Comparison of ENCODE assay signal across 19 cellular contexts in the genomic region with DNA sequence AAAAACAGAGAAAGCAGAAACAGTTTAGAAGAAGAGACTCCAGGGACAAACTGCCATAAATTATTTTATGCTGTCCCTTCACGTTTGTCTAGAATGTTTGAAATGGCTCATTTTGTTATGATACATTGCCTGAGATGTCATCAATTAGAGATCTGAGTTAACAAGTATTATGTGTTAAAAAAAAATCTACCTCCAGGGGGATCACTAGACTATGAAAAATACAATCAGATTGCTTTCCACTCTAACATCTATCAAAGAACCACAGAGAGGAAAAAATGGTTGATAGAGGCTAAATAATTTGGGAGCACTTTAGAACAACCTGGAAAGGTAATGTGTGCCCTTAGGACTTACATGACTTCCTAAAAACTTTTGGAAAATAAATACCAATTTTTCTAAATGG. TPM values are rescaled to one million over a fixed set of nuclear protein-coding genes. Genes with fewer than 3 reads are reported as not detected.
DNase-seq lines count a peak whose midpoint lies in the region; ATAC-seq and TF ChIP-seq lines count a peak whose summit lies in the region.
"Had no signal": no experiment of that assay in that cellular context is flagged by ENCODE, and none has a peak within 500 bp of the region (broad histone marks: within the 10 kb centered on the region; RNA-seq: fewer than 3 reads in every experiment).

No MANE protein-coding gene starts in this region.

- H3K4me1 ChIP-seq in HCT116 (ENCODE audit: control insufficient read depth in 1 of 2, insufficient read depth in 2 of 2, low read length in 2 of 2) (no peaks in the 10 kb centered on the region), OCI-LY7 (ENCODE audit: insufficient read depth, low read length, poor library complexity, severe bottlenecking) (no peaks in the 10 kb centered on the region)
- H3K4me1 ChIP-seq: neural progenitor cell had no signal

- H3K4me3 ChIP-seq in AG04450 (ENCODE audit: low read depth, low read length) (no peak overlapping the region), HCT116 (replicated peaks in 1 of 2; ENCODE audit: low read depth in 1 of 2, low read length in 2 of 2) (no peak overlapping the region), OCI-LY7 (ENCODE audit: low read depth, low read length, poor library complexity, severe bottlenecking) (no peak overlapping the region), epithelial cell of proximal tubule (ENCODE audit: low read depth, low read length) (no peak overlapping the region)
- H3K4me3 ChIP-seq: heart left ventricle, neural progenitor cell, SK-N-MC had no signal

- ATAC-seq in HCT116 (no peak), HG03460 (IDR thresholded peaks at IDR 0.05; ENCODE audit: unreplicated experiment) (no peak), HG02870 (IDR thresholded peaks at IDR 0.05; ENCODE audit: unreplicated experiment) (no peak), GM19395 (IDR thresholded peaks at IDR 0.05; ENCODE audit: unreplicated experiment) (no peak)
- ATAC-seq: activated CD8-positive, alpha-beta T cell treated with anti-CD3 and anti-CD28 coated beads, Interleukin-2, amount 10 ng/mL, durations not matched to agents 7 days and 5 days; activated T-helper 17 cell treated with anti-CD3 and anti-CD28 coated beads, Interleukin-2, amount 50 U/mL, for 72 hours; heart left ventricle; sciatic nerve had no signal

- H3K27me3 ChIP-seq in AG04450 (ENCODE audit: control insufficient read depth, insufficient read depth, low read length) (no peaks in the 10 kb centered on the region), HCT116 (ENCODE audit: insufficient read depth, low read length) (no peaks in the 10 kb centered on the region)
- H3K27me3 ChIP-seq: heart left ventricle, neural progenitor cell had no signal

- no peaks in the 10 kb centered on the region for H3K79me2 ChIP-seq in HCT116 (ENCODE audit: insufficient read depth, low read length)
- no peaks in the 10 kb centered on the region for H3K79me2 ChIP-seq in OCI-LY7 (ENCODE audit: insufficient read depth, low read depth, low read length)

- TF ChIP-seq CTCF in AG04450 (IDR thresholded peaks at IDR 0.05; ENCODE audit: low read depth, low read length) (0 out of 2 replicates have a peak, but pooled peaks have one; percentile 9), HCT116 (IDR thresholded peaks at IDR 0.05 in 2 of 3, conservative IDR thresholded peaks at IDR 0.05 in 1 of 3; ENCODE audit: borderline replicate concordance in 1 of 3, insufficient read depth in 1 of 3, low read depth in 2 of 3, low read length in 2 of 3) (peak in 1 of 3 experiments; percentile 16; a peak in 2 of 6 replicates), OCI-LY7 (conservative IDR thresholded peaks at IDR 0.05; ENCODE audit: low read length) (0 out of 2 replicates have a peak, but pooled peaks have one; percentile 31), epithelial cell of proximal tubule (conservative IDR thresholded peaks at IDR 0.05; ENCODE audit: low read depth, low read length) (peak; percentile 31)

- intact Hi-C loops in HCT116 (cut with micrococcal nuclease) (no loop called here), OCI-LY7 (cut with micrococcal nuclease; ENCODE audit: unreplicated experiment) (no loop called here)

- peak; percentile 45; the same call in 1 of the 2 replicates for TF ChIP-seq RAD21 in HCT116 (IDR thresholded peaks at IDR 0.05; ENCODE audit: low read depth)

- H3K9me3 ChIP-seq in AG04450 (ENCODE audit: control insufficient read depth, insufficient read depth, low read length) = no peaks in the 10 kb centered on the region
- no peaks in the 10 kb centered on the region for H3K9me3 ChIP-seq in HCT116 (ENCODE audit: control insufficient read depth in 1 of 2, insufficient read depth in 1 of 2, low read depth in 1 of 2, low read length in 2 of 2)
- no peaks in the 10 kb centered on the region for H3K9me3 ChIP-seq in OCI-LY7 (ENCODE audit: low read length)
- H3K9me3 ChIP-seq: heart left ventricle had no signal

- RAD21 ChIA-PET in HCT116 (lab: Charles Lee; ENCODE audit: low non-redundant PET in 1 of 2, low total read pairs in 2 of 2, uncharacterized antibody in 2 of 2, unreplicated experiment in 2 of 2) = no interaction called here

- H3K27ac ChIP-seq in AG04450 (ENCODE audit: low read depth, low read length) (no peak overlapping the region), HCT116 (ENCODE audit: low read depth, low read length) (no peak overlapping the region), OCI-LY7 (ENCODE audit: low read depth, low read length, poor library complexity, severe bottlenecking) (no peak overlapping the region)
- H3K27ac ChIP-seq: neural progenitor cell, SK-N-MC had no signal

- no peak for TF ChIP-seq POLR2A in HCT116 (IDR thresholded peaks at IDR 0.05; ENCODE audit: borderline replicate concordance, extremely low read depth, insufficient read depth, insufficient read length)

- no peaks in the 10 kb centered on the region for H4K20me1 ChIP-seq in HCT116 (ENCODE audit: insufficient read depth)
- no peaks in the 10 kb centered on the region for H4K20me1 ChIP-seq in OCI-LY7 (ENCODE audit: insufficient read depth, low read length)

- H2AFZ ChIP-seq in HCT116 (ENCODE audit: low read depth, low read length, poor library complexity, severe bottlenecking) = no peak overlapping the region
- no peak overlapping the region for H2AFZ ChIP-seq in OCI-LY7 (ENCODE audit: low read length)
- H2AFZ ChIP-seq: neural progenitor cell had no signal

- no TSS peak for BruUV-seq in HCT116 (replicated peaks; lab: Mats Ljungman, UMichigan)
- no TSS peak for BruUV-seq in OCI-LY7 (replicated peaks; lab: Mats Ljungman, UMichigan)

- H3K4me2 ChIP-seq in HCT116 (ENCODE audit: low read length) = no peak overlapping the region
- H3K4me2 ChIP-seq in OCI-LY7 (ENCODE audit: low read length) = no peak overlapping the region
- H3K4me2 ChIP-seq: neural progenitor cell had no signal

- no peak for DNase-seq in AG04450 (ENCODE audit: low read depth, low spot score)
- DNase-seq in HCT116 (ENCODE audit: low read depth, low spot score) = no peak
- DNase-seq in OCI-LY7 (ENCODE audit: low spot score) = no peak
- no peak for DNase-seq in epithelial cell of proximal tubule (ENCODE audit: low read depth)
- no peak for DNase-seq in SKM-1 (lab: John Stamatoyannopoulos, UW; ENCODE audit: unreplicated experiment)
- DNase-seq: activated CD8-positive, alpha-beta T cell treated with anti-CD3 and anti-CD28 coated beads, Interleukin-2, amount 10 ng/mL, durations not matched to agents 7 days and 5 days; DND-41; heart left ventricle; islet precursor cell; NCI-H2029; stimulated activated CD4-positive, alpha-beta T cell treated with anti-CD3 and anti-CD28 coated beads, Interleukin-2, amount 100 ng/mL, for 24 hours; substantia nigra had no signal

- CTCF ChIA-PET in AG04450 (lab: Charles Lee) = no interaction called here
- CTCF ChIA-PET in HCT116 (lab: Charles Lee) = no interaction called here
- CTCF ChIA-PET in OCI-LY7 (lab: Charles Lee; ENCODE audit: unreplicated experiment) = no interaction called here

- H3K36me3 ChIP-seq in HCT116 (ENCODE audit: control insufficient read depth in 1 of 2, insufficient read depth in 2 of 2, low read length in 2 of 2) (no peaks in the 10 kb centered on the region), OCI-LY7 (ENCODE audit: insufficient read depth, low read length) (no peaks in the 10 kb centered on the region)
- H3K36me3 ChIP-seq: heart left ventricle, neural progenitor cell had no signal

- POLR2A ChIA-PET in AG04450 (lab: Yijun Ruan, JAX) = no interaction called here
- POLR2A ChIA-PET in HCT116 (lab: Charles Lee) = no interaction called here
- POLR2A ChIA-PET in OCI-LY7 (lab: Charles Lee) = interaction anchor here (1.5 kb wide), 1 partner anchor 24 kb away, joined by 5 read pairs; no protein-coding TSS in a partner anchor

- H3K9me2 ChIP-seq in HCT116 (ENCODE audit: insufficient read depth) (no peaks in the 10 kb centered on the region), OCI-LY7 (ENCODE audit: insufficient read depth, low read length) (no peaks in the 10 kb centered on the region)

- no peak overlapping the region for H3K9ac ChIP-seq in HCT116 (ENCODE audit: low read length)
- H3K9ac ChIP-seq: neural progenitor cell had no signal

TF ChIP-seq in HCT116, 20 proteins besides CTCF, POLR2A, EP300 and RAD21 (continues in another document):
- TF ChIP-seq, protein P1, sequence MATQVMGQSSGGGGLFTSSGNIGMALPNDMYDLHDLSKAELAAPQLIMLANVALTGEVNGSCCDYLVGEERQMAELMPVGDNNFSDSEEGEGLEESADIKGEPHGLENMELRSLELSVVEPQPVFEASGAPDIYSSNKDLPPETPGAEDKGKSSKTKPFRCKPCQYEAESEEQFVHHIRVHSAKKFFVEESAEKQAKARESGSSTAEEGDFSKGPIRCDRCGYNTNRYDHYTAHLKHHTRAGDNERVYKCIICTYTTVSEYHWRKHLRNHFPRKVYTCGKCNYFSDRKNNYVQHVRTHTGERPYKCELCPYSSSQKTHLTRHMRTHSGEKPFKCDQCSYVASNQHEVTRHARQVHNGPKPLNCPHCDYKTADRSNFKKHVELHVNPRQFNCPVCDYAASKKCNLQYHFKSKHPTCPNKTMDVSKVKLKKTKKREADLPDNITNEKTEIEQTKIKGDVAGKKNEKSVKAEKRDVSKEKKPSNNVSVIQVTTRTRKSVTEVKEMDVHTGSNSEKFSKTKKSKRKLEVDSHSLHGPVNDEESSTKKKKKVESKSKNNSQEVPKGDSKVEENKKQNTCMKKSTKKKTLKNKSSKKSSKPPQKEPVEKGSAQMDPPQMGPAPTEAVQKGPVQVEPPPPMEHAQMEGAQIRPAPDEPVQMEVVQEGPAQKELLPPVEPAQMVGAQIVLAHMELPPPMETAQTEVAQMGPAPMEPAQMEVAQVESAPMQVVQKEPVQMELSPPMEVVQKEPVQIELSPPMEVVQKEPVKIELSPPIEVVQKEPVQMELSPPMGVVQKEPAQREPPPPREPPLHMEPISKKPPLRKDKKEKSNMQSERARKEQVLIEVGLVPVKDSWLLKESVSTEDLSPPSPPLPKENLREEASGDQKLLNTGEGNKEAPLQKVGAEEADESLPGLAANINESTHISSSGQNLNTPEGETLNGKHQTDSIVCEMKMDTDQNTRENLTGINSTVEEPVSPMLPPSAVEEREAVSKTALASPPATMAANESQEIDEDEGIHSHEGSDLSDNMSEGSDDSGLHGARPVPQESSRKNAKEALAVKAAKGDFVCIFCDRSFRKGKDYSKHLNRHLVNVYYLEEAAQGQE (IDR thresholded peaks at IDR 0.05; ENCODE audit: low read depth) = no peak
- TF ChIP-seq EZH2 (IDR thresholded peaks at IDR 0.05) = no peak
- no peak for TF ChIP-seq CBX3 (IDR thresholded peaks at IDR 0.05; ENCODE audit: low read depth)
- TF ChIP-seq, protein P2, sequence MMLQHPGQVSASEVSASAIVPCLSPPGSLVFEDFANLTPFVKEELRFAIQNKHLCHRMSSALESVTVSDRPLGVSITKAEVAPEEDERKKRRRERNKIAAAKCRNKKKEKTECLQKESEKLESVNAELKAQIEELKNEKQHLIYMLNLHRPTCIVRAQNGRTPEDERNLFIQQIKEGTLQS (IDR thresholded peaks at IDR 0.05) = no peak
- TF ChIP-seq SIN3A (IDR thresholded peaks at IDR 0.05; ENCODE audit: low read depth) = no peak

RNA-seq across cellular contexts. Expression of gene HECW2, which starts 57.6 kb away (rescaled TPM):
- 2.3 and 2.9 TPM in 2 replicates for polyA plus RNA-seq in AG04450 (2011; rRNA removed)
- polyA minus RNA-seq in AG04450 (2011; rRNA and poly(A)+ RNA removed) = 10.8 and 13.9 TPM in 2 replicates
- 1.3 TPM for total RNA-seq in HCT116 (2021; ENCODE audit: unreplicated experiment)
- polyA plus RNA-seq in HCT116 (2012) = 0.35 and 0.42 TPM in 2 replicates
- 0.19 and 0.21 TPM in 2 replicates for total RNA-seq in OCI-LY7 (2014; rRNA removed; shearing (Covaris generic))
- 0.59 and 1.1 TPM in 2 replicates for total RNA-seq in OCI-LY7 (2022)
- 0.22 and 1.4 TPM in 2 replicates for total RNA-seq in epithelial cell of proximal tubule
